Comparison of ENCODE assay signal across 25 cellular contexts in genomic region chr7:117347480-117347879, GRCh38. TPM values are rescaled to one million over a fixed set of nuclear protein-coding genes. Genes with fewer than 3 reads are reported as not detected.
DNase-seq lines count a peak whose midpoint lies in the region; ATAC-seq, FAIRE-seq and TF ChIP-seq lines count a peak whose summit lies in the region.
"Had no signal": no experiment of that assay in that cellular context is flagged by ENCODE, and none has a peak within 500 bp of the region (broad histone marks: within the 10 kb centered on the region; RNA-seq: fewer than 3 reads in every experiment).

No MANE protein-coding gene starts in this region.

- no peak for TF ChIP-seq POLR2A in Peyer's patch (IDR thresholded peaks at IDR 0.05)

- FAIRE-seq in GM18507 (lab: Jason Lieb, UNC), result peak; percentile 21
- FAIRE-seq: islet of Langerhans had no signal

- no peaks in the 10 kb centered on the region for H3K9me3 ChIP-seq in Peyer's patch
- H3K9me3 ChIP-seq: heart right ventricle, vagina had no signal

- H4K20me1 ChIP-seq in KMS-11 (ENCODE audit: insufficient read depth), result no peaks in the 10 kb centered on the region

- no peak for TF ChIP-seq CTCF in KMS-11 (conservative IDR thresholded peaks at IDR 0.05; ENCODE audit: low read depth, low read length)
- no peak for TF ChIP-seq CTCF in Peyer's patch (IDR thresholded peaks at IDR 0.05)

- H3K27ac ChIP-seq in KMS-11 (no peak overlapping the region), Peyer's patch (no peak overlapping the region)
- H3K27ac ChIP-seq: heart right ventricle, SK-N-MC, vagina had no signal

- DNase-seq in GM18507 (ENCODE audit: extremely low spot score, insufficient read length, low read depth) (no peak), Peyer's patch (no peak), CD1c-positive myeloid dendritic cell (ENCODE audit: extremely low spot score) (no peak), NCI-H146 (lab: John Stamatoyannopoulos, UW) (no peak)
- DNase-seq: amygdala; CD4-positive, alpha-beta memory T cell; central memory CD4-positive, alpha-beta T cell; DMS79 treated with DMSO at 0.1 percent for 48 hours; effector memory CD8-positive, alpha-beta T cell; heart right ventricle; naive B cell; NCI-H1694; NCI-H510A treated with DMSO at 0.1 percent for 48 hours; stimulated activated CD4-positive, alpha-beta T cell treated with anti-CD3 and anti-CD28 coated beads, Interleukin-4, amount 100 ng/mL, for 1 hour; T-helper 9 cell had no signal

- H3K79me2 ChIP-seq in KMS-11 (ENCODE audit: insufficient read depth, low read depth), result no peaks in the 10 kb centered on the region

- no peak overlapping the region for H2AFZ ChIP-seq in KMS-11 (ENCODE audit: low read depth)

- H3K9ac ChIP-seq in KMS-11, result no peak overlapping the region

- no peaks in the 10 kb centered on the region for H3K36me3 ChIP-seq in KMS-11 (ENCODE audit: insufficient read depth)
- no peaks in the 10 kb centered on the region for H3K36me3 ChIP-seq in Peyer's patch
- H3K36me3 ChIP-seq: heart right ventricle, vagina had no signal

- ATAC-seq in GM19467 (IDR thresholded peaks at IDR 0.05; ENCODE audit: unreplicated experiment) (peak; percentile 6), HG02870 (IDR thresholded peaks at IDR 0.05; ENCODE audit: unreplicated experiment) (peak; percentile 15), HG03469 (IDR thresholded peaks at IDR 0.05; ENCODE audit: unreplicated experiment) (no peak)
- ATAC-seq: effector memory CD8-positive, alpha-beta T cell; heart right ventricle had no signal

- no peaks in the 10 kb centered on the region for H3K27me3 ChIP-seq in KMS-11 (ENCODE audit: insufficient read depth, low read depth)
- no peaks in the 10 kb centered on the region for H3K27me3 ChIP-seq in Peyer's patch
- H3K27me3 ChIP-seq: vagina had no signal

- peak overlapping the region; percentile 2; the same call in 1 of the 2 replicates for H3K4me2 ChIP-seq in KMS-11

- H3K4me3 ChIP-seq in KMS-11 (IDR thresholded peaks at IDR 0.05; ENCODE audit: insufficient read depth, low read depth, low read length) (no peak overlapping the region), Peyer's patch (no peak overlapping the region)
- H3K4me3 ChIP-seq: heart right ventricle, SK-N-MC, vagina had no signal

- H3K4me1 ChIP-seq in KMS-11 (ENCODE audit: low read depth, poor library complexity, severe bottlenecking) (no peaks in the 10 kb centered on the region), Peyer's patch (no peaks in the 10 kb centered on the region)
- H3K4me1 ChIP-seq: heart right ventricle, vagina had no signal

RNA-seq across cellular contexts. Expression of gene WNT2, which starts 24.6 kb away (rescaled TPM):
- total RNA-seq in Peyer's patch, result not detected
- total RNA-seq: activated CD8-positive, alpha-beta memory T cell treated with anti-CD3 and anti-CD28 coated beads for 36 hours; CD4-positive, alpha-beta memory T cell; lung microvascular endothelial cell; OCI-LY7; vagina had no signal
